ENCODE assay signal across 8 cellular contexts in genomic region chr2:10659898-10660568, GRCh38.
DNase-seq lines count a peak whose midpoint lies in the region; ATAC-seq lines count a peak whose summit lies in the region.

No MANE protein-coding gene starts in this region.

- DNase-seq in activated CD4-positive, CD25-positive, alpha-beta regulatory T cell treated with anti-CD3 and anti-CD28 coated beads, Interleukin-2, amount 50 U/mL, for 16 hours (ENCODE audit: low read depth, low spot score): peak; percentile 12
- no peak for DNase-seq in activated CD4-positive, CD25-positive, alpha-beta regulatory T cell (lab: John Stamatoyannopoulos, UW)
- peak; percentile 31 for DNase-seq in NCI-H748 treated with DMSO at 0.1 percent for 48 hours (lab: John Stamatoyannopoulos, UW)
- DNase-seq in activated T-helper 1 cell treated with Interleukin-2 at 50 U/mL for 16 hours (ENCODE audit: low read depth): peak; percentile 13
- peak; percentile 46 for DNase-seq in foreskin melanocyte
- peak; percentile 59 for DNase-seq in pons (ENCODE audit: low spot score)

- ATAC-seq in GM19463 (IDR thresholded peaks at IDR 0.05; ENCODE audit: unreplicated experiment): no peak
- no peak for ATAC-seq in HG02798 (IDR thresholded peaks at IDR 0.05; ENCODE audit: poor library complexity, unreplicated experiment)

Comparison
In these comparisons a context has a peak if more than half of its experiments do, and no peak if none do; other contexts are left out.
1. DNase-seq: peak in activated CD4-positive, CD25-positive, alpha-beta regulatory T cell treated with anti-CD3 and anti-CD28 coated beads, Interleukin-2, amount 50 U/mL, for 16 hours (single experiment), NCI-H748 treated with DMSO at 0.1 percent for 48 hours (single experiment), activated T-helper 1 cell treated with Interleukin-2 at 50 U/mL for 16 hours (single experiment), foreskin melanocyte (single experiment) and pons (single experiment); none in activated CD4-positive, CD25-positive, alpha-beta regulatory T cell (0 of 4).